ENCODE assay signal across 35 cellular contexts in genomic region chr15:95639208-95639607, GRCh38.
"Had no signal": no experiment of that assay in that cellular context is flagged by ENCODE, and none has a peak within 500 bp of the region (broad histone marks: within the 10 kb centered on the region; RNA-seq: fewer than 3 reads in every experiment).

No MANE protein-coding gene starts in this region.

- H3K36me3 ChIP-seq: MG63 had no signal

- DNase-seq: Karpas-422, Kasumi-1, MG63, MM.1S, MV-4-11, NCI-H1048, NCI-H1092, NCI-H1092 treated with DMSO at 0.1 percent for 48 hours, NCI-H1105, NCI-H1105 treated with DMSO at 0.1 percent for 48 hours, NCI-H1417, NCI-H1417 treated with DMSO at 0.1 percent for 48 hours, NCI-H1436, NCI-H1436 treated with DMSO at 0.1 percent for 48 hours, NCI-H146, NCI-H1694, NCI-H1694 treated with DMSO at 0.1 percent for 48 hours, NCI-H187, NCI-H187 treated with DMSO at 0.1 percent for 48 hours, NCI-H1930, NCI-H2029, NCI-H2029 treated with DMSO at 0.1 percent for 48 hours, NCI-H2081, NCI-H2081 treated with DMSO at 0.1 percent for 48 hours, NCI-H2107, NCI-H2171, NCI-H2171 treated with DMSO at 0.1 percent for 48 hours, NCI-H2227 treated with DMSO at 0.1 percent for 48 hours, NCI-H226, NCI-H345, NCI-H446, NCI-H446 treated with DMSO at 0.1 percent for 48 hours, NCI-H510A, NCI-H510A treated with DMSO at 0.1 percent for 48 hours, NCI-H524 had no signal

- H3K27me3 ChIP-seq: MG63 had no signal

- H3K9me3 ChIP-seq: MG63 had no signal
